Comparison of ENCODE assay signal across 1 cellular context in genomic region chr6:107460074-107460631, GRCh38.
A peak's percentile ranks its signal among the peaks of the same experiment; 100 is the strongest.
TF ChIP-seq lines count a peak whose summit lies in the region.

No MANE protein-coding gene starts in this region.

TF ChIP-seq in HepG2, 621 proteins besides CTCF, POLR2A, EP300 and RAD21 (continues in another document):
- TF ChIP-seq, protein P1, sequence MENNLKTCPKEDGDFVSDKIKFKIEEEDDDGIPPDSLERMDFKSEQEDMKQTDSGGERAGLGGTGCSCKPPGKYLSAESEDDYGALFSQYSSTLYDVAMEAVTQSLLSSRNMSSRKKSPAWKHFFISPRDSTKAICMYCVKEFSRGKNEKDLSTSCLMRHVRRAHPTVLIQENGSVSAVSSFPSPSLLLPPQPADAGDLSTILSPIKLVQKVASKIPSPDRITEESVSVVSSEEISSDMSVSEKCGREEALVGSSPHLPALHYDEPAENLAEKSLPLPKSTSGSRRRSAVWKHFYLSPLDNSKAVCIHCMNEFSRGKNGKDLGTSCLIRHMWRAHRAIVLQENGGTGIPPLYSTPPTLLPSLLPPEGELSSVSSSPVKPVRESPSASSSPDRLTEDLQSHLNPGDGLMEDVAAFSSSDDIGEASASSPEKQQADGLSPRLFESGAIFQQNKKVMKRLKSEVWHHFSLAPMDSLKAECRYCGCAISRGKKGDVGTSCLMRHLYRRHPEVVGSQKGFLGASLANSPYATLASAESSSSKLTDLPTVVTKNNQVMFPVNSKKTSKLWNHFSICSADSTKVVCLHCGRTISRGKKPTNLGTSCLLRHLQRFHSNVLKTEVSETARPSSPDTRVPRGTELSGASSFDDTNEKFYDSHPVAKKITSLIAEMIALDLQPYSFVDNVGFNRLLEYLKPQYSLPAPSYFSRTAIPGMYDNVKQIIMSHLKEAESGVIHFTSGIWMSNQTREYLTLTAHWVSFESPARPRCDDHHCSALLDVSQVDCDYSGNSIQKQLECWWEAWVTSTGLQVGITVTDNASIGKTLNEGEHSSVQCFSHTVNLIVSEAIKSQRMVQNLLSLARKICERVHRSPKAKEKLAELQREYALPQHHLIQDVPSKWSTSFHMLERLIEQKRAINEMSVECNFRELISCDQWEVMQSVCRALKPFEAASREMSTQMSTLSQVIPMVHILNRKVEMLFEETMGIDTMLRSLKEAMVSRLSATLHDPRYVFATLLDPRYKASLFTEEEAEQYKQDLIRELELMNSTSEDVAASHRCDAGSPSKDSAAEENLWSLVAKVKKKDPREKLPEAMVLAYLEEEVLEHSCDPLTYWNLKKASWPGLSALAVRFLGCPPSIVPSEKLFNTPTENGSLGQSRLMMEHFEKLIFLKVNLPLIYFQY (CRISPR knock-in tag; IDR thresholded peaks at IDR 0.05; ENCODE audit: borderline replicate concordance): no peak
- no peak for TF ChIP-seq ZSCAN9 (CRISPR knock-in tag; IDR thresholded peaks at IDR 0.05; ENCODE audit: borderline replicate concordance)
- TF ChIP-seq, protein P2, sequence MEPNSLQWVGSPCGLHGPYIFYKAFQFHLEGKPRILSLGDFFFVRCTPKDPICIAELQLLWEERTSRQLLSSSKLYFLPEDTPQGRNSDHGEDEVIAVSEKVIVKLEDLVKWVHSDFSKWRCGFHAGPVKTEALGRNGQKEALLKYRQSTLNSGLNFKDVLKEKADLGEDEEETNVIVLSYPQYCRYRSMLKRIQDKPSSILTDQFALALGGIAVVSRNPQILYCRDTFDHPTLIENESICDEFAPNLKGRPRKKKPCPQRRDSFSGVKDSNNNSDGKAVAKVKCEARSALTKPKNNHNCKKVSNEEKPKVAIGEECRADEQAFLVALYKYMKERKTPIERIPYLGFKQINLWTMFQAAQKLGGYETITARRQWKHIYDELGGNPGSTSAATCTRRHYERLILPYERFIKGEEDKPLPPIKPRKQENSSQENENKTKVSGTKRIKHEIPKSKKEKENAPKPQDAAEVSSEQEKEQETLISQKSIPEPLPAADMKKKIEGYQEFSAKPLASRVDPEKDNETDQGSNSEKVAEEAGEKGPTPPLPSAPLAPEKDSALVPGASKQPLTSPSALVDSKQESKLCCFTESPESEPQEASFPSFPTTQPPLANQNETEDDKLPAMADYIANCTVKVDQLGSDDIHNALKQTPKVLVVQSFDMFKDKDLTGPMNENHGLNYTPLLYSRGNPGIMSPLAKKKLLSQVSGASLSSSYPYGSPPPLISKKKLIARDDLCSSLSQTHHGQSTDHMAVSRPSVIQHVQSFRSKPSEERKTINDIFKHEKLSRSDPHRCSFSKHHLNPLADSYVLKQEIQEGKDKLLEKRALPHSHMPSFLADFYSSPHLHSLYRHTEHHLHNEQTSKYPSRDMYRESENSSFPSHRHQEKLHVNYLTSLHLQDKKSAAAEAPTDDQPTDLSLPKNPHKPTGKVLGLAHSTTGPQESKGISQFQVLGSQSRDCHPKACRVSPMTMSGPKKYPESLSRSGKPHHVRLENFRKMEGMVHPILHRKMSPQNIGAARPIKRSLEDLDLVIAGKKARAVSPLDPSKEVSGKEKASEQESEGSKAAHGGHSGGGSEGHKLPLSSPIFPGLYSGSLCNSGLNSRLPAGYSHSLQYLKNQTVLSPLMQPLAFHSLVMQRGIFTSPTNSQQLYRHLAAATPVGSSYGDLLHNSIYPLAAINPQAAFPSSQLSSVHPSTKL (CRISPR knock-in tag; IDR thresholded peaks at IDR 0.05): no peak
- TF ChIP-seq PPARG (CRISPR knock-in tag; conservative IDR thresholded peaks at IDR 0.05): no peak
- TF ChIP-seq LCORL (IDR thresholded peaks at IDR 0.05): no peak
- no peak for TF ChIP-seq LCORL (CRISPR knock-in tag; IDR thresholded peaks at IDR 0.05)
- no peak for TF ChIP-seq THYN1 (CRISPR knock-in tag; IDR thresholded peaks at IDR 0.05; ENCODE audit: borderline replicate concordance, low read depth)
- TF ChIP-seq ZBTB38 (CRISPR knock-in tag; IDR thresholded peaks at IDR 0.05): 0 out of 2 replicates have a peak, but pooled peaks have one; percentile 10
- TF ChIP-seq GZF1 (CRISPR knock-in tag; IDR thresholded peaks at IDR 0.05): no peak
- TF ChIP-seq ZNF33B (CRISPR knock-in tag; IDR thresholded peaks at IDR 0.05): peak; percentile 2; the same call in 1 of the 2 replicates
- peak; percentile 11 for TF ChIP-seq ZNF18 (CRISPR knock-in tag; IDR thresholded peaks at IDR 0.05; ENCODE audit: insufficient replicate concordance)
- no peak for TF ChIP-seq KLF15 (CRISPR knock-in tag; IDR thresholded peaks at IDR 0.05; ENCODE audit: borderline replicate concordance)
- TF ChIP-seq, protein P3, sequence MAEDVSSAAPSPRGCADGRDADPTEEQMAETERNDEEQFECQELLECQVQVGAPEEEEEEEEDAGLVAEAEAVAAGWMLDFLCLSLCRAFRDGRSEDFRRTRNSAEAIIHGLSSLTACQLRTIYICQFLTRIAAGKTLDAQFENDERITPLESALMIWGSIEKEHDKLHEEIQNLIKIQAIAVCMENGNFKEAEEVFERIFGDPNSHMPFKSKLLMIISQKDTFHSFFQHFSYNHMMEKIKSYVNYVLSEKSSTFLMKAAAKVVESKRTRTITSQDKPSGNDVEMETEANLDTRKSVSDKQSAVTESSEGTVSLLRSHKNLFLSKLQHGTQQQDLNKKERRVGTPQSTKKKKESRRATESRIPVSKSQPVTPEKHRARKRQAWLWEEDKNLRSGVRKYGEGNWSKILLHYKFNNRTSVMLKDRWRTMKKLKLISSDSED (CRISPR knock-in tag; IDR thresholded peaks at IDR 0.05): no peak
- no peak for TF ChIP-seq PCBP2 (optimal IDR thresholded peaks at IDR 0.05; ENCODE audit: low read depth, low read length, poor library complexity, severe bottlenecking)
- TF ChIP-seq, protein P4, sequence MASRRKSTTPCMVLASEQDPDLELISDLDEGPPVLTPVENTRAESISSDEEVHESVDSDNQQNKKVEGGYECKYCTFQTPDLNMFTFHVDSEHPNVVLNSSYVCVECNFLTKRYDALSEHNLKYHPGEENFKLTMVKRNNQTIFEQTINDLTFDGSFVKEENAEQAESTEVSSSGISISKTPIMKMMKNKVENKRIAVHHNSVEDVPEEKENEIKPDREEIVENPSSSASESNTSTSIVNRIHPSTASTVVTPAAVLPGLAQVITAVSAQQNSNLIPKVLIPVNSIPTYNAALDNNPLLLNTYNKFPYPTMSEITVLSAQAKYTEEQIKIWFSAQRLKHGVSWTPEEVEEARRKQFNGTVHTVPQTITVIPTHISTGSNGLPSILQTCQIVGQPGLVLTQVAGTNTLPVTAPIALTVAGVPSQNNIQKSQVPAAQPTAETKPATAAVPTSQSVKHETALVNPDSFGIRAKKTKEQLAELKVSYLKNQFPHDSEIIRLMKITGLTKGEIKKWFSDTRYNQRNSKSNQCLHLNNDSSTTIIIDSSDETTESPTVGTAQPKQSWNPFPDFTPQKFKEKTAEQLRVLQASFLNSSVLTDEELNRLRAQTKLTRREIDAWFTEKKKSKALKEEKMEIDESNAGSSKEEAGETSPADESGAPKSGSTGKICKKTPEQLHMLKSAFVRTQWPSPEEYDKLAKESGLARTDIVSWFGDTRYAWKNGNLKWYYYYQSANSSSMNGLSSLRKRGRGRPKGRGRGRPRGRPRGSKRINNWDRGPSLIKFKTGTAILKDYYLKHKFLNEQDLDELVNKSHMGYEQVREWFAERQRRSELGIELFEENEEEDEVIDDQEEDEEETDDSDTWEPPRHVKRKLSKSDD (CRISPR knock-in tag; IDR thresholded peaks at IDR 0.05; ENCODE audit: low read depth): peak; percentile 13; the same call in 1 of the 2 replicates
- TF ChIP-seq, protein P5, sequence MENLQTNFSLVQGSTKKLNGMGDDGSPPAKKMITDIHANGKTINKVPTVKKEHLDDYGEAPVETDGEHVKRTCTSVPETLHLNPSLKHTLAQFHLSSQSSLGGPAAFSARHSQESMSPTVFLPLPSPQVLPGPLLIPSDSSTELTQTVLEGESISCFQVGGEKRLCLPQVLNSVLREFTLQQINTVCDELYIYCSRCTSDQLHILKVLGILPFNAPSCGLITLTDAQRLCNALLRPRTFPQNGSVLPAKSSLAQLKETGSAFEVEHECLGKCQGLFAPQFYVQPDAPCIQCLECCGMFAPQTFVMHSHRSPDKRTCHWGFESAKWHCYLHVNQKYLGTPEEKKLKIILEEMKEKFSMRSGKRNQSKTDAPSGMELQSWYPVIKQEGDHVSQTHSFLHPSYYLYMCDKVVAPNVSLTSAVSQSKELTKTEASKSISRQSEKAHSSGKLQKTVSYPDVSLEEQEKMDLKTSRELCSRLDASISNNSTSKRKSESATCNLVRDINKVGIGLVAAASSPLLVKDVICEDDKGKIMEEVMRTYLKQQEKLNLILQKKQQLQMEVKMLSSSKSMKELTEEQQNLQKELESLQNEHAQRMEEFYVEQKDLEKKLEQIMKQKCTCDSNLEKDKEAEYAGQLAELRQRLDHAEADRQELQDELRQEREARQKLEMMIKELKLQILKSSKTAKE (CRISPR knock-in tag; IDR thresholded peaks at IDR 0.05; ENCODE audit: borderline replicate concordance): 0 out of 2 replicates have a peak, but pooled peaks have one; percentile 1
- TF ChIP-seq SRSF1 (optimal IDR thresholded peaks at IDR 0.05; ENCODE audit: low read depth, low read length): peak; percentile 0
- TF ChIP-seq, protein P6, sequence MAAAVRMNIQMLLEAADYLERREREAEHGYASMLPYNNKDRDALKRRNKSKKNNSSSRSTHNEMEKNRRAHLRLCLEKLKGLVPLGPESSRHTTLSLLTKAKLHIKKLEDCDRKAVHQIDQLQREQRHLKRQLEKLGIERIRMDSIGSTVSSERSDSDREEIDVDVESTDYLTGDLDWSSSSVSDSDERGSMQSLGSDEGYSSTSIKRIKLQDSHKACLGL (CRISPR knock-in tag; IDR thresholded peaks at IDR 0.05): 0 out of 2 replicates have a peak, but pooled peaks have one; percentile 8
- no peak for TF ChIP-seq MYC (CRISPR knock-in tag; IDR thresholded peaks at IDR 0.05; ENCODE audit: borderline replicate concordance)
- TF ChIP-seq GPN1 (CRISPR knock-in tag; IDR thresholded peaks at IDR 0.05; ENCODE audit: borderline replicate concordance): 0 out of 2 replicates have a peak, but pooled peaks have one; percentile 2
- no peak for TF ChIP-seq SP140L (CRISPR knock-in tag; IDR thresholded peaks at IDR 0.05; ENCODE audit: borderline replicate concordance)
- no peak for TF ChIP-seq ZNF678 (CRISPR knock-in tag; IDR thresholded peaks at IDR 0.05)
- no peak for TF ChIP-seq USF2 (IDR thresholded peaks at IDR 0.05; ENCODE audit: low read depth, low read length)
- no peak for TF ChIP-seq USF2 (CRISPR knock-in tag; IDR thresholded peaks at IDR 0.05; ENCODE audit: borderline replicate concordance)
- TF ChIP-seq, protein P7, sequence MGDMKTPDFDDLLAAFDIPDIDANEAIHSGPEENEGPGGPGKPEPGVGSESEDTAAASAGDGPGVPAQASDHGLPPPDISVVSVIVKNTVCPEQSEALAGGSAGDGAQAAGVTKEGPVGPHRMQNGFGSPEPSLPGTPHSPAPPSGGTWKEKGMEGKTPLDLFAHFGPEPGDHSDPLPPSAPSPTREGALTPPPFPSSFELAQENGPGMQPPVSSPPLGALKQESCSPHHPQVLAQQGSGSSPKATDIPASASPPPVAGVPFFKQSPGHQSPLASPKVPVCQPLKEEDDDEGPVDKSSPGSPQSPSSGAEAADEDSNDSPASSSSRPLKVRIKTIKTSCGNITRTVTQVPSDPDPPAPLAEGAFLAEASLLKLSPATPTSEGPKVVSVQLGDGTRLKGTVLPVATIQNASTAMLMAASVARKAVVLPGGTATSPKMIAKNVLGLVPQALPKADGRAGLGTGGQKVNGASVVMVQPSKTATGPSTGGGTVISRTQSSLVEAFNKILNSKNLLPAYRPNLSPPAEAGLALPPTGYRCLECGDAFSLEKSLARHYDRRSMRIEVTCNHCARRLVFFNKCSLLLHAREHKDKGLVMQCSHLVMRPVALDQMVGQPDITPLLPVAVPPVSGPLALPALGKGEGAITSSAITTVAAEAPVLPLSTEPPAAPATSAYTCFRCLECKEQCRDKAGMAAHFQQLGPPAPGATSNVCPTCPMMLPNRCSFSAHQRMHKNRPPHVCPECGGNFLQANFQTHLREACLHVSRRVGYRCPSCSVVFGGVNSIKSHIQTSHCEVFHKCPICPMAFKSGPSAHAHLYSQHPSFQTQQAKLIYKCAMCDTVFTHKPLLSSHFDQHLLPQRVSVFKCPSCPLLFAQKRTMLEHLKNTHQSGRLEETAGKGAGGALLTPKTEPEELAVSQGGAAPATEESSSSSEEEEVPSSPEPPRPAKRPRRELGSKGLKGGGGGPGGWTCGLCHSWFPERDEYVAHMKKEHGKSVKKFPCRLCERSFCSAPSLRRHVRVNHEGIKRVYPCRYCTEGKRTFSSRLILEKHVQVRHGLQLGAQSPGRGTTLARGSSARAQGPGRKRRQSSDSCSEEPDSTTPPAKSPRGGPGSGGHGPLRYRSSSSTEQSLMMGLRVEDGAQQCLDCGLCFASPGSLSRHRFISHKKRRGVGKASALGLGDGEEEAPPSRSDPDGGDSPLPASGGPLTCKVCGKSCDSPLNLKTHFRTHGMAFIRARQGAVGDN (CRISPR knock-in tag; IDR thresholded peaks at IDR 0.05): 0 out of 2 replicates have a peak, but pooled peaks have one; percentile 58
- TF ChIP-seq SRY (CRISPR knock-in tag; IDR thresholded peaks at IDR 0.05): 0 out of 2 replicates have a peak, but pooled peaks have one; percentile 14
- 0 out of 2 replicates have a peak, but pooled peaks have one; percentile 8 for TF ChIP-seq CSRNP2 (CRISPR knock-in tag; conservative IDR thresholded peaks at IDR 0.05; ENCODE audit: low read depth)
